ENCODE assay signal across 19 cellular contexts in the genomic region with DNA sequence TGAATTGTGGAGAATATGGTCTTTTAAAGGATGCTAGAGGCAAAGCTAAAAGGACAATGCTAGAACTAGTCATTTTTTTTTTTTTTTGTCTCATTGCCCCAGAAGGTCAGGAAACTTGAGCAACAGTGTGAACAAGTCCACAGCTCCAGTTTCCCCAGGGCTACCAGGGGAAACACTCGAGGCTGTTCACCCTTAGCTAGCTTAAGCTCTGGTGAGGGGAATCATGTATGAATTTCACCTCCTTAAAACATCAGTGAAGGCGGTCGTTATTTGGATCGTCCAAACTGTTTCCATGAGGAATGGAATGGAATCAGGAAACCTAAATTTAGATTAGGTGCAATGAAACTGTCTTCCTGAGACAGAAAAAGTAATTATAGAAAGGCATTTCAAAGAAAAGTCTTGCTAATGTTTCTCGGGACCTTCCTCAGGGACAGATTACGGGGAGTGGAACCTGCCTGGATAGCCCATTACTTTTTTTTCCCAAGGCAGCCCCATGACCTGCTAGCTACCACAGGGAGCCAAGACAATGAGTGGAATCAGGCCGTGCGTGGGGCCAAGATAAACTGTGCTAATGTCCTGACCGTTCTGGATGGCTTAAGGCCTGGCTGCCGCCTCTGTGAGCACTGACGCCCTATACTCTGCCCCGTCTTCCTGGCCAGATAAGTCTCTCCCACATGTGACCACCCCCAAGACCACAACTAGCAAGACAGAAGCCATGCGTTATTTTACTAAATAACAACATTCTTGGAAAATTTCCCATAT.
A peak's percentile ranks its signal among the peaks of the same experiment; 100 is the strongest.
DNase-seq lines count a peak whose midpoint lies in the region; ATAC-seq and TF ChIP-seq lines count a peak whose summit lies in the region.
"Had no signal": no experiment of that assay in that cellular context is flagged by ENCODE, and none has a peak within 500 bp of the region (broad histone marks: within the 10 kb centered on the region; RNA-seq: fewer than 3 reads in every experiment).

No MANE protein-coding gene starts in this region.

- H3K27ac ChIP-seq in heart left ventricle (peak overlapping the region in 11 of 12 donors; percentile 31 to 72 (median 50)), osteoblast (ENCODE audit: low read depth, low read length) (peak overlapping the region; percentile 8)
- H3K27ac ChIP-seq: neural progenitor cell, transverse colon had no signal

- no peaks in the 10 kb centered on the region for H3K36me3 ChIP-seq in heart left ventricle
- no peaks in the 10 kb centered on the region for H3K36me3 ChIP-seq in osteoblast (ENCODE audit: insufficient read depth, low read length)
- H3K36me3 ChIP-seq: neural progenitor cell, transverse colon had no signal

- peak; percentile 87 to 97 (median 93) for ATAC-seq in heart left ventricle
- no peak for ATAC-seq in GM21447 (IDR thresholded peaks at IDR 0.05; ENCODE audit: unreplicated experiment)
- ATAC-seq in HG02885 (IDR thresholded peaks at IDR 0.05; ENCODE audit: poor library complexity, unreplicated experiment), result no peak
- ATAC-seq: effector memory CD8-positive, alpha-beta T cell; mucosa of descending colon; stimulated activated effector memory CD8-positive, alpha-beta T cell treated with anti-CD3 and anti-CD28 coated beads, Interleukin-12 subunit alpha, Interleukin-12 subunit beta, amount 100 ng/mL, for 72 hours had no signal

- no peaks in the 10 kb centered on the region for H4K20me1 ChIP-seq in osteoblast (ENCODE audit: insufficient read depth, low read length)

- H3K4me2 ChIP-seq in osteoblast (ENCODE audit: insufficient read depth, low read length), result no peak overlapping the region
- H3K4me2 ChIP-seq: neural progenitor cell had no signal

- intact Hi-C loops in heart left ventricle (cut with DNase I), result loop anchor here in 1 of 10 donors (10.0 kb wide), 1 partner anchor 138 kb away; no protein-coding TSS in a partner anchor

- peak overlapping the region; percentile 66 for H2AFZ ChIP-seq in osteoblast (ENCODE audit: low read length)
- H2AFZ ChIP-seq: neural progenitor cell had no signal

- no peaks in the 10 kb centered on the region for H3K27me3 ChIP-seq in heart left ventricle
- H3K27me3 ChIP-seq in osteoblast (ENCODE audit: insufficient read depth, low read length), result no peaks in the 10 kb centered on the region
- H3K27me3 ChIP-seq: neural progenitor cell, transverse colon had no signal

- H3K79me2 ChIP-seq in osteoblast (ENCODE audit: insufficient read depth, low read length), result no peaks in the 10 kb centered on the region

- no peak for TF ChIP-seq POLR2A in heart left ventricle (IDR thresholded peaks at IDR 0.05)

- H3K9me3 ChIP-seq in heart left ventricle (no peaks in the 10 kb centered on the region), osteoblast (ENCODE audit: low read depth, low read length) (no peaks in the 10 kb centered on the region)
- H3K9me3 ChIP-seq: Caco-2, mucosa of descending colon, transverse colon had no signal

- TF ChIP-seq CTCF in choroid plexus epithelial cell (conservative IDR thresholded peaks at IDR 0.05; ENCODE audit: low read depth, low read length) (no peak), heart left ventricle (IDR thresholded peaks at IDR 0.05) (no peak), osteoblast (IDR thresholded peaks at IDR 0.05; ENCODE audit: extremely low read depth, low read depth, low read length) (no peak)

- no peak overlapping the region for H3K4me3 ChIP-seq in choroid plexus epithelial cell (ENCODE audit: low read depth, low read length)
- H3K4me3 ChIP-seq in heart left ventricle, result no peak overlapping the region
- no peak overlapping the region for H3K4me3 ChIP-seq in osteoblast (ENCODE audit: insufficient read depth, low read length)
- H3K4me3 ChIP-seq: mucosa of descending colon, neural progenitor cell, transverse colon had no signal

- WGBS in heart left ventricle, 4 donors, result 28 to 49% (median 36%) methylated on average over 10 to 13 of the region's 13 CpGs

- H3K4me1 ChIP-seq in heart left ventricle (peaks cover 2 to 22% (median 14%) of the 10 kb centered on the region in 12 donors), osteoblast (ENCODE audit: insufficient read depth, low read length) (peaks cover 8% of the 10 kb centered on the region)
- H3K4me1 ChIP-seq: Caco-2, neural progenitor cell, transverse colon had no signal

- DNase-seq in choroid plexus epithelial cell (ENCODE audit: low read depth), result peak; percentile 38
- peak in 4 of 5 donors; percentile 59 to 76 (median 70) for DNase-seq in heart left ventricle
- DNase-seq in osteoblast (ENCODE audit: insufficient read length, low spot score, missing footprints), result no peak
- no peak for DNase-seq in GM03348 (ENCODE audit: low spot score)
- no peak for DNase-seq in dedifferentiated amniotic fluid mesenchymal stem cell (ENCODE audit: extremely low spot score)
- DNase-seq: activated CD4-positive, alpha-beta T cell treated with anti-CD3 and anti-CD28 coated beads, Interleukin-2, amount 10 ng/mL, durations not matched to agents 24 days and 14 days; Caco-2; caudate nucleus; effector memory CD8-positive, alpha-beta T cell; EL; mucosa of descending colon; NCI-H1417 treated with DMSO at 0.1 percent for 48 hours; NCI-H69; retina; transverse colon had no signal

Comparison
In these comparisons a context has a peak if more than half of its experiments do, and no peak if none do; other contexts are left out.
1. DNase-seq: peak in choroid plexus epithelial cell (single experiment) and heart left ventricle (4 of 5); none in osteoblast (single experiment), GM03348 (single experiment) and dedifferentiated amniotic fluid mesenchymal stem cell (single experiment).
2. ATAC-seq: peak in heart left ventricle (4 of 4); none in GM21447 (single experiment) and HG02885 (single experiment).